1 cellular context compared by ENCODE assay signal in genomic region chr3:58209933-58210332, GRCh38.
TF ChIP-seq lines count a peak whose summit lies in the region.

No MANE protein-coding gene starts in this region.

TF ChIP-seq in liver, 16 proteins besides CTCF, POLR2A, EP300 and RAD21 (continued from another document):
- TF ChIP-seq REST (IDR thresholded peaks at IDR 0.05) (no peak), FOXA1 (IDR thresholded peaks at IDR 0.05) (no peak)
TF ChIP-seq in liver: peak in this region for 0.
